ENCODE assay signal across 8 cellular contexts in the genomic region with DNA sequence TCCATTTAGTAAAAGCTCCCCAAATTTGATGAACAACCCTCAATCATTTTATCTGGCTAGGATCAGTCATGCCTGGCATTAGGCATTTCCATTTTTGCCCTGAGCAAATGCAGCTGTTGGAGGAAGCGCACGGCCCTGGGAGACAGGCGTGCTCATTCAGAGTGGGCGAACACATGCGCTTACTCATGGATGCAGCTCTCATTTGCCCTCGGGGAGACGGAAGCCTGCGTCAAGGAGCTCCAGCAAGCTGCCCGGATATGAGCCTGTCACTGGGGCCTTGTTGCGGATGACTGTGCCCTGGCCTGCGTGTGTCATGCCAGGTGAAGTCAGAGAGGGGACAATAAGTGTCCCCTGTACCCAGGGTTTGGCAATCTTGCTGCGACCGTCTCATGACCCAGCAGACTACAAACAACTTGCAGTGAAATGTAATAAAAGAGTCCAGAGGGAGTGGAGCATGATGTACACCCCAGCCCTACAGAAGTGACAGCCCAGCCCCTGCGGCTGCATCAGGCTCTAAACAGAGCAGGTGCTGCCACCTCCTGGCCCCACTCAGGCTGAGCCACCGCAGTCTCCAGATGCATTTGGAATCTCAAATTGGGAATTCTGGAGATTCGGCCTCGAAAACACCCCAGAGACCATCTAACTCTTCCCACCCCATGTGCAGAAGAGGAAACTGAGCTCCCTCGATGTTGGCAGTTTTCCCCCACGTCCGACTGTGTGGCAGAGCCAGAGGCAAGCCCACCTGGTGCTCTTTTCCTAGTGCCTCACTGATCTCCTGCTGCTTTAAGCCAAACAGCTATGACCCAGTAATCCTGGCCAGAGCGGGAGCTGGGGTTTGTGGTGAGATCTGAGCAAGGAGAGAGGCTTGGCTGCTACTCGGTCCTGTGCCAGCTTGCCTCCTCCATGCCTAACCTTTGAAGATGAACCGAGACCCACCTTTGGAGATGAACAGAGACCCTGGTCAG.
DNase-seq lines count a peak whose midpoint lies in the region; ATAC-seq and TF ChIP-seq lines count a peak whose summit lies in the region.

No MANE protein-coding gene starts in this region.

- peak overlapping the region in 1 of 3 experiments; percentile 23 for H3K4me3 Mint-ChIP-seq in nephron

- POLR2A ChIA-PET in OCI-LY7 (lab: Charles Lee): no interaction called here

- H3K9me3 Mint-ChIP-seq in nephron: no peaks in the 10 kb centered on the region

- CTCF ChIA-PET in OCI-LY7 (lab: Charles Lee; ENCODE audit: unreplicated experiment): no interaction called here

- intact Hi-C loops in OCI-LY7 (cut with micrococcal nuclease; ENCODE audit: unreplicated experiment): loop anchor here (2.0 kb wide), 1 partner anchor 104 kb away; no protein-coding TSS in a partner anchor

- no peaks in the 10 kb centered on the region for H3K9me2 ChIP-seq in OCI-LY7 (ENCODE audit: insufficient read depth, low read length)

- peak; percentile 54 for TF ChIP-seq CTCF in GM12874 (IDR thresholded peaks at IDR 0.05; ENCODE audit: insufficient read depth, low read depth, low read length)
- TF ChIP-seq CTCF in OCI-LY7 (conservative IDR thresholded peaks at IDR 0.05; ENCODE audit: low read length): peak; percentile 76
- TF ChIP-seq CTCF in epithelial cell of proximal tubule (conservative IDR thresholded peaks at IDR 0.05; ENCODE audit: low read depth, low read length): peak; percentile 90
- TF ChIP-seq CTCF in nephron (IDR thresholded peaks at IDR 0.05; ENCODE audit: unreplicated experiment in 3 of 3): peak; percentile 74 to 77 (median 75)

- no peaks in the 10 kb centered on the region for H4K20me1 ChIP-seq in OCI-LY7 (ENCODE audit: insufficient read depth, low read length)

- H3K4me3 ChIP-seq in OCI-LY7 (ENCODE audit: low read depth, low read length, poor library complexity, severe bottlenecking) (no peak overlapping the region), epithelial cell of proximal tubule (ENCODE audit: low read depth, low read length) (no peak overlapping the region)

- H3K4me1 Mint-ChIP-seq in nephron: peaks cover 7% of the 10 kb centered on the region

- no peaks in the 10 kb centered on the region for H3K36me3 Mint-ChIP-seq in nephron (ENCODE audit: low read depth)

- H3K27ac Mint-ChIP-seq in nephron: peak overlapping the region in 1 of 3 experiments; percentile 27

- DNase-seq in AG08395 (ENCODE audit: low spot score) (peak; percentile 75), OCI-LY7 (ENCODE audit: low spot score) (peak; percentile 20), epithelial cell of proximal tubule (ENCODE audit: low read depth) (peak; percentile 1)

- no peaks in the 10 kb centered on the region for H3K79me2 ChIP-seq in OCI-LY7 (ENCODE audit: insufficient read depth, low read depth, low read length)

- no peaks in the 10 kb centered on the region for H3K36me3 ChIP-seq in OCI-LY7 (ENCODE audit: insufficient read depth, low read length)

- no peaks in the 10 kb centered on the region for H3K9me3 ChIP-seq in OCI-LY7 (ENCODE audit: low read length)

- no peak overlapping the region for H3K27ac ChIP-seq in OCI-LY7 (ENCODE audit: low read depth, low read length, poor library complexity, severe bottlenecking)

- no peak for TF ChIP-seq POLR2A in GM18505 (IDR thresholded peaks at IDR 0.05; ENCODE audit: borderline replicate concordance, extremely low read depth, insufficient read depth, insufficient read length)

- peaks cover 12% of the 10 kb centered on the region for H3K4me1 ChIP-seq in OCI-LY7 (ENCODE audit: insufficient read depth, low read length, poor library complexity, severe bottlenecking)

- ATAC-seq in GM18505 (IDR thresholded peaks at IDR 0.05; ENCODE audit: unreplicated experiment): no peak
- no peak for ATAC-seq in HG02759 (IDR thresholded peaks at IDR 0.05; ENCODE audit: unreplicated experiment)
- no peak for ATAC-seq in HG03342 (IDR thresholded peaks at IDR 0.05; ENCODE audit: unreplicated experiment)

- H2AFZ ChIP-seq in OCI-LY7 (ENCODE audit: low read length): no peak overlapping the region

- H3K27me3 Mint-ChIP-seq in nephron (ENCODE audit: low read depth): peaks cover 47% of the 10 kb centered on the region

- H3K4me2 ChIP-seq in OCI-LY7 (ENCODE audit: low read length): no peak overlapping the region

- BruUV-seq in OCI-LY7 (replicated peaks; lab: Mats Ljungman, UMichigan): no TSS peak

Comparison
In these comparisons a context has a peak if more than half of its experiments do, and no peak if none do; other contexts are left out.
1. DNase-seq: peak in every context shown above with its lines; median percentile 75 in AG08395; 20 in OCI-LY7; 1 in epithelial cell of proximal tubule.